8 cellular contexts compared by ENCODE assay signal in the genomic region with DNA sequence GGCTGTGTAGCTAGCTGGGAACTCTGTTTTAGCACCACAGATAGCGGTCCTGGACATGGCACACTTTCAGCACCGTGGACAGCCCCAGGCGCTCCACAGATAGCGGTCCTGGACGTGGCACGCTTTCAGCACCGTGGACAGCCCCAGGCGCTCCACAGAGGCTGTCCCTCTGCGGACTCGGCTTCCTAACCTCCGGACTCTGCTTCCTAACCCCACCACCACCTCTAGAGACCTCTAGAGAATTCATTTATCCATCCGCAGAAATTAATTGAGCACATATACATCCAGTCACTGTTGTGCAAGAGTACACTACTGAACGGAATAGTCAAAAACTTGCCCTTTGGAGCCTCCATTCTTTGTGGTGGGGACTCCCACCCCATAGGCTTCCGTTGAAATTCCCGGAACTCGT. TPM values are rescaled to one million over a fixed set of nuclear protein-coding genes. Genes with fewer than 3 reads are reported as not detected.
DNase-seq lines count a peak whose midpoint lies in the region; ATAC-seq and TF ChIP-seq lines count a peak whose summit lies in the region.

No MANE protein-coding gene starts in this region.

- no peaks in the 10 kb centered on the region for H3K4me1 ChIP-seq in Karpas-422 (ENCODE audit: low read length)
- no peaks in the 10 kb centered on the region for H3K4me1 ChIP-seq in right lobe of liver

- no peaks in the 10 kb centered on the region for H3K9me2 ChIP-seq in Karpas-422 (replicated peaks; ENCODE audit: insufficient read depth, low read length)

- DNase-seq in AG20443 (ENCODE audit: low spot score) (peak; percentile 90), Karpas-422 (peak; percentile 83), dedifferentiated amniotic fluid mesenchymal stem cell (ENCODE audit: extremely low spot score) (peak; percentile 67), right lobe of liver (peak; percentile 84 to 92 (median 88)), NCI-H82 (lab: John Stamatoyannopoulos, UW) (no peak), NCI-H2227 (lab: John Stamatoyannopoulos, UW; ENCODE audit: unreplicated experiment) (no peak)
- DNase-seq in activated CD4-positive, alpha-beta T cell treated with anti-CD3 and anti-CD28 coated beads, Interleukin-2, amount 50 U/mL, for 1 hour, result peak; percentile 72
- peak; percentile 60 to 78 (median 61) for DNase-seq in stimulated activated CD4-positive, alpha-beta T cell treated with anti-CD3 and anti-CD28 coated beads, TNF-alpha, amount 100 ng/mL, for 48 hours (ENCODE audit: low read depth in 3 of 3)

- no peaks in the 10 kb centered on the region for H4K20me1 ChIP-seq in Karpas-422 (ENCODE audit: insufficient read depth, low read depth, low read length)

- H3K27ac ChIP-seq in Karpas-422 (ENCODE audit: low read length) (no peak overlapping the region), right lobe of liver (no peak overlapping the region)

- no peak overlapping the region for H3K4me2 ChIP-seq in Karpas-422 (ENCODE audit: low read depth, low read length, poor library complexity, severe bottlenecking)

- H3K27me3 ChIP-seq in Karpas-422 (ENCODE audit: low read length) (no peaks in the 10 kb centered on the region), right lobe of liver (no peaks in the 10 kb centered on the region)

- no peaks in the 10 kb centered on the region for H3K79me2 ChIP-seq in Karpas-422 (ENCODE audit: low read length)

- intact Hi-C loops in right lobe of liver (cut with DNase I), result no loop called here

- no peaks in the 10 kb centered on the region for H3K36me3 ChIP-seq in Karpas-422 (ENCODE audit: insufficient read depth, low read length)
- no peaks in the 10 kb centered on the region for H3K36me3 ChIP-seq in right lobe of liver

- H3K9me3 ChIP-seq in Karpas-422 (ENCODE audit: low read length), result no peaks in the 10 kb centered on the region
- H3K9me3 ChIP-seq in right lobe of liver, result no peaks in the 10 kb centered on the region

- TF ChIP-seq CTCF in right lobe of liver (IDR thresholded peaks at IDR 0.05), result no peak

- H3K4me3 ChIP-seq in Karpas-422 (ENCODE audit: low read length) (no peak overlapping the region), right lobe of liver (no peak overlapping the region)

- no peak overlapping the region for H3K9ac ChIP-seq in Karpas-422 (ENCODE audit: low read length)

- no peak overlapping the region for H2AFZ ChIP-seq in Karpas-422 (ENCODE audit: low read length)

- TF ChIP-seq POLR2A in right lobe of liver (IDR thresholded peaks at IDR 0.05), result no peak

- ATAC-seq in right lobe of liver, result peak; percentile 82 to 100 (median 94)

- WGBS in right lobe of liver (ENCODE audit: insufficient coverage, low coverage, low lambda C conversion rate, missing lambda C conversion rate), result 20% methylated on average over 15 of the region's 16 CpGs

RNA-seq across cellular contexts. Expression of a gene that starts 27.4 kb away (rescaled TPM):
- not detected in 2 replicates for total RNA-seq in Karpas-422 (2014; rRNA removed; shearing (Covaris generic); ENCODE audit: low replicate concordance)
- not detected for total RNA-seq in right lobe of liver

Comparison
In these comparisons a context has a peak if more than half of its experiments do, and no peak if none do; other contexts are left out.
1. DNase-seq: peak in AG20443 (single experiment), Karpas-422 (single experiment), activated CD4-positive, alpha-beta T cell treated with anti-CD3 and anti-CD28 coated beads, Interleukin-2, amount 50 U/mL, for 1 hour (single experiment), dedifferentiated amniotic fluid mesenchymal stem cell (single experiment), right lobe of liver (3 of 3) and stimulated activated CD4-positive, alpha-beta T cell treated with anti-CD3 and anti-CD28 coated beads, TNF-alpha, amount 100 ng/mL, for 48 hours (3 of 3); none in NCI-H82 (single experiment) and NCI-H2227 (single experiment).